Comparison of ENCODE assay signal across 31 cellular contexts in the genomic region with DNA sequence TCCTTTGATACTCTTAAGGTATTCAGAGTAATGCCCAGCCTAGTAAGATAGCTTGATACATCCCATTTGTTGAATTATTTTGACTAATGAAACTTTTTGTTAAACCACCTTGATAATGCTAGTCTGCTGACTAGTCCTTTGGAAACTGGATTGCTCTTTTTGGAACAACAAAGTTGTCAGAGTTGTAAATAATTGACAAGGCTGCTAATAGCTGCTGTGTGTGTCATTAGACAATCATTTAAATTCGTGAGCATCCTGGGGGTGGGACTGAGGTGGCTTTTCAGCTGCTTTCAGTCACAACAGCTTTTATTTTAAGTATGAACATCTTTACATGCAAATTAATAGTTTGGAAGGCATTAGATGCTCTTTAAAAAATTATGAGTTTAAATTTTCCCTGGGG.
"Had no signal": no experiment of that assay in that cellular context is flagged by ENCODE, and none has a peak within 500 bp of the region (broad histone marks: within the 10 kb centered on the region; RNA-seq: fewer than 3 reads in every experiment).

No MANE protein-coding gene starts in this region.

- H3K9me3 ChIP-seq: ascending aorta had no signal

- H3K27ac ChIP-seq: ascending aorta, cardiac muscle cell, WERI-Rb-1 had no signal

- H3K4me3 ChIP-seq: ascending aorta, cardiac muscle cell had no signal

- DNase-seq: activated CD4-positive, alpha-beta memory T cell treated with anti-CD3 and anti-CD28 coated beads, Interleukin-2, amount 10 ng/mL, durations not matched to agents 7 days and 5 days; activated CD4-positive, alpha-beta T cell treated with anti-CD3 and anti-CD28 coated beads for 1 hour; activated CD4-positive, alpha-beta T cell treated with anti-CD3 and anti-CD28 coated beads for 36 hours; activated CD4-positive, alpha-beta T cell treated with anti-CD3 and anti-CD28 coated beads for 48 hours; activated CD4-positive, alpha-beta T cell treated with anti-CD3 and anti-CD28 coated beads, Interleukin-2, amount 10 ng/mL, durations not matched to agents 7 days and 5 days; activated CD4-positive, alpha-beta T cell treated with anti-CD3 and anti-CD28 coated beads, Interleukin-2, amount 50 U/mL, for 48 hours; activated CD4-positive, CD25-positive, alpha-beta regulatory T cell; activated CD8-positive, alpha-beta memory T cell treated with anti-CD3 and anti-CD28 coated beads for 24 hours; activated CD8-positive, alpha-beta memory T cell treated with anti-CD3 and anti-CD28 coated beads, Interleukin-2, amount 10 ng/mL, durations not matched to agents 7 days and 5 days; activated CD8-positive, alpha-beta memory T cell treated with anti-CD3 and anti-CD28 coated beads, Interleukin-2, amount 50 U/mL, for 48 hours; activated CD8-positive, alpha-beta T cell treated with anti-CD3 and anti-CD28 coated beads, Interleukin-2, amount 10 ng/mL, durations not matched to agents 7 days and 5 days; activated effector memory CD4-positive, alpha-beta T cell treated with Interleukin-2 at 50 U/mL for 16 hours; activated gamma-delta T cell; activated naive CD4-positive, alpha-beta T cell treated with anti-CD3 and anti-CD28 coated beads, Interleukin-2, amount 10 ng/mL, durations not matched to agents 7 days and 5 days; activated naive CD4-positive, alpha-beta T cell treated with Interleukin-2 at 50 U/mL for 16 hours; activated naive CD8-positive, alpha-beta T cell treated with anti-CD3 and anti-CD28 coated beads, Interleukin-2, amount 10 ng/mL, durations not matched to agents 7 days and 5 days; activated naive CD8-positive, alpha-beta T cell treated with anti-CD3 and anti-CD28 coated beads, Interleukin-2, amount 50 U/mL, for 24 hours; activated T-cell treated with anti-CD3 and anti-CD28 coated beads, Interleukin-2, amount 50 U/mL, for 24 hours; activated T-cell treated with anti-CD3 and anti-CD28 coated beads, Interleukin-2, amount 50 U/mL, for 48 hours; amygdala; anterior cingulate cortex; caudate nucleus; SW 1271; T-helper 1 cell; T-helper 2 cell; T-helper 9 cell; WERI-Rb-1 had no signal

- H3K27me3 ChIP-seq: ascending aorta, cardiac muscle cell had no signal

- H3K36me3 ChIP-seq: ascending aorta, cardiac muscle cell, WERI-Rb-1 had no signal

- H3K4me1 ChIP-seq: ascending aorta had no signal

- ATAC-seq: activated CD4-positive, alpha-beta T cell treated with anti-CD3 and anti-CD28 coated beads for 36 hours; activated CD4-positive, CD25-positive, alpha-beta regulatory T cell treated with anti-CD3 and anti-CD28 coated beads, Interleukin-2, amount 50 U/mL, for 24 hours; activated CD8-positive, alpha-beta memory T cell treated with anti-CD3 and anti-CD28 coated beads, Interleukin-2, amount 10 ng/mL, durations not matched to agents 7 days and 5 days; activated CD8-positive, alpha-beta T cell treated with anti-CD3 and anti-CD28 coated beads, Interleukin-2, amount 10 ng/mL, durations not matched to agents 7 days and 5 days; activated naive CD8-positive, alpha-beta T cell treated with anti-CD3 and anti-CD28 coated beads, Interleukin-2, amount 50 U/mL, for 24 hours; WTC11 had no signal
